In genomic region chr14:105204206-105204930, GRCh38 we compare ENCODE assay signal across 10 cellular contexts. TPM values are rescaled to one million over a fixed set of nuclear protein-coding genes. Genes with fewer than 3 reads are reported as not detected.
A peak's percentile ranks its signal among the peaks of the same experiment; 100 is the strongest.
DNase-seq lines count a peak whose midpoint lies in the region; ATAC-seq and TF ChIP-seq lines count a peak whose summit lies in the region.
"Had no signal": no experiment of that assay in that cellular context is flagged by ENCODE, and none has a peak within 500 bp of the region (broad histone marks: within the 10 kb centered on the region; RNA-seq: fewer than 3 reads in every experiment).

No MANE protein-coding gene starts in this region.

- no peak for TF ChIP-seq POLR2A in testis (IDR thresholded peaks at IDR 0.05)

- H3K27me3 ChIP-seq in MG63 (no peaks in the 10 kb centered on the region), testis (no peaks in the 10 kb centered on the region)

- H3K9me3 ChIP-seq in MG63 (no peaks in the 10 kb centered on the region), testis (no peaks in the 10 kb centered on the region)

- H3K4me1 Mint-ChIP-seq in activated T-cell treated with anti-CD3 and anti-CD28 coated beads, Interleukin-2, amount 50 U/mL, for 72 hours (ENCODE audit: low read depth): peaks cover 15% of the 10 kb centered on the region
- peaks cover 3% of the 10 kb centered on the region for H3K4me1 Mint-ChIP-seq in T-helper 2 cell treated with Interferon-gamma antibody and Interleukin-4, amounts not matched to agents 5 μg/mL and 100 μg/mL, for 36 hours (ENCODE audit: low read depth)

- H3K27me3 Mint-ChIP-seq in activated T-cell treated with anti-CD3 and anti-CD28 coated beads, Interleukin-2, amount 50 U/mL, for 72 hours (ENCODE audit: low read depth): peaks cover 5% of the 10 kb centered on the region
- peaks cover 3% of the 10 kb centered on the region for H3K27me3 Mint-ChIP-seq in T-helper 2 cell treated with Interferon-gamma antibody and Interleukin-4, amounts not matched to agents 5 μg/mL and 100 μg/mL, for 36 hours (ENCODE audit: low read depth)

- peaks cover 15% of the 10 kb centered on the region for H3K4me1 ChIP-seq in testis

- H3K36me3 Mint-ChIP-seq in activated T-cell treated with anti-CD3 and anti-CD28 coated beads, Interleukin-2, amount 50 U/mL, for 72 hours (ENCODE audit: insufficient read depth in 2 of 2): no peaks in the 10 kb centered on the region
- H3K36me3 Mint-ChIP-seq in T-helper 2 cell treated with Interferon-gamma antibody and Interleukin-4, amounts not matched to agents 5 μg/mL and 100 μg/mL, for 36 hours (ENCODE audit: low read depth): no peaks in the 10 kb centered on the region

- H3K4me3 Mint-ChIP-seq in activated T-cell treated with anti-CD3 and anti-CD28 coated beads, Interleukin-2, amount 50 U/mL, for 72 hours: no peak overlapping the region
- no peak overlapping the region for H3K4me3 Mint-ChIP-seq in T-helper 2 cell treated with Interferon-gamma antibody and Interleukin-4, amounts not matched to agents 5 μg/mL and 100 μg/mL, for 36 hours

- H3K36me3 ChIP-seq in MG63 (no peaks in the 10 kb centered on the region), testis (ENCODE audit: low read depth, missing control alignments) (no peaks in the 10 kb centered on the region)

- H3K4me3 ChIP-seq in MG63 (no peak overlapping the region), testis (no peak overlapping the region)

- ATAC-seq in left lobe of liver (peak; percentile 80), GM18867 (IDR thresholded peaks at IDR 0.05; ENCODE audit: unreplicated experiment) (no peak)
- ATAC-seq in activated T-cell treated with anti-CD3 and anti-CD28 coated beads, Interleukin-2, amount 50 U/mL, for 72 hours (replicated peaks in 1 of 2): no peak

- no peak overlapping the region for H3K27ac ChIP-seq in testis

- peak; percentile 41 for DNase-seq in MG63
- peak; percentile 60 for DNase-seq in cerebellum (ENCODE audit: low spot score)
- DNase-seq in left lobe of liver (ENCODE audit: low spot score): peak; percentile 96
- DNase-seq in testis: peak; percentile 60
- no peak for DNase-seq in activated T-cell treated with anti-CD3 and anti-CD28 coated beads, Interleukin-2, amount 50 U/mL, for 72 hours
- DNase-seq in NCI-H1436 treated with DMSO at 0.1 percent for 48 hours (lab: John Stamatoyannopoulos, UW): no peak
- no peak for DNase-seq in T-helper 2 cell treated with Interferon-gamma antibody and Interleukin-4, amounts not matched to agents 5 μg/mL and 100 μg/mL, for 36 hours (ENCODE audit: low spot score)
- DNase-seq: islet precursor cell, NCI-H146 had no signal

- H3K9me3 Mint-ChIP-seq in activated T-cell treated with anti-CD3 and anti-CD28 coated beads, Interleukin-2, amount 50 U/mL, for 72 hours: no peaks in the 10 kb centered on the region
- no peaks in the 10 kb centered on the region for H3K9me3 Mint-ChIP-seq in T-helper 2 cell treated with Interferon-gamma antibody and Interleukin-4, amounts not matched to agents 5 μg/mL and 100 μg/mL, for 36 hours

- H3K27ac Mint-ChIP-seq in activated T-cell treated with anti-CD3 and anti-CD28 coated beads, Interleukin-2, amount 50 U/mL, for 72 hours: no peak overlapping the region
- no peak overlapping the region for H3K27ac Mint-ChIP-seq in T-helper 2 cell treated with Interferon-gamma antibody and Interleukin-4, amounts not matched to agents 5 μg/mL and 100 μg/mL, for 36 hours

- WGBS in testis, 2 donors: 58 to 63% methylated on average over 13 to 24 of the region's 24 CpGs

- intact Hi-C loops in testis (cut with DNase I; ENCODE audit: low total_unique reads): loop anchor here (5.0 to 10.0 kb wide), 3 partner anchors 80 to 323 kb away; partner anchors contain the start of gene TMEM121

- TF ChIP-seq CTCF in testis (IDR thresholded peaks at IDR 0.05): no peak

RNA-seq across cellular contexts. Expression of gene NUDT14, which starts 23.3 kb away (rescaled TPM):
- total RNA-seq in MG63 (2014; rRNA removed; shearing (Covaris generic); ENCODE audit: low replicate concordance): 10.0 and 18.7 TPM in 2 replicates
- 9.7 TPM for total RNA-seq in cerebellum
- total RNA-seq in left lobe of liver: 11.5 TPM
- total RNA-seq in testis: 10 to 100 TPM; 22.0 to 40.0 TPM
- 28.1 TPM for polyA plus RNA-seq in testis (ENCODE audit: insufficient read depth, low read depth, low replicate concordance)
- 10 to 100 TPM; 13.3 to 18.2 TPM for total RNA-seq in activated T-cell treated with anti-CD3 and anti-CD28 coated beads, Interleukin-2, amount 50 U/mL, for 72 hours

RNA-seq across cellular contexts. Expression of gene JAG2, which starts 35.8 kb away (rescaled TPM):
- 3.1 and 12.4 TPM in 2 replicates for total RNA-seq in MG63 (2014; rRNA removed; shearing (Covaris generic); ENCODE audit: low replicate concordance)
- 16.8 TPM for total RNA-seq in cerebellum
- 1.3 TPM for total RNA-seq in left lobe of liver
- 10 to 100 TPM; 20.4 to 21.3 TPM for total RNA-seq in testis
- polyA plus RNA-seq in testis (ENCODE audit: insufficient read depth, low read depth, low replicate concordance): 12.9 TPM
- total RNA-seq in activated T-cell treated with anti-CD3 and anti-CD28 coated beads, Interleukin-2, amount 50 U/mL, for 72 hours: 1 to 10 TPM; 3.1 to 5.4 TPM

RNA-seq across cellular contexts. Expression of gene BTBD6, which starts 44.0 kb away (rescaled TPM):
- 21.3 and 25.1 TPM in 2 replicates for total RNA-seq in MG63 (2014; rRNA removed; shearing (Covaris generic); ENCODE audit: low replicate concordance)
- total RNA-seq in cerebellum (25.7 TPM), left lobe of liver (20.3 TPM), testis (10 to 100 TPM; 84.1 to 97.6 TPM)
- polyA plus RNA-seq in testis (ENCODE audit: insufficient read depth, low read depth, low replicate concordance): 120 TPM
- 10 to 100 TPM; 25.8 to 28.8 TPM for total RNA-seq in activated T-cell treated with anti-CD3 and anti-CD28 coated beads, Interleukin-2, amount 50 U/mL, for 72 hours

Comparison
In these comparisons a context has a peak if more than half of its experiments do, and no peak if none do; other contexts are left out.
1. DNase-seq: peak in MG63 (single experiment), cerebellum (single experiment), left lobe of liver (single experiment) and testis (single experiment); none in activated T-cell treated with anti-CD3 and anti-CD28 coated beads, Interleukin-2, amount 50 U/mL, for 72 hours (0 of 2), NCI-H1436 treated with DMSO at 0.1 percent for 48 hours (single experiment) and T-helper 2 cell treated with Interferon-gamma antibody and Interleukin-4, amounts not matched to agents 5 μg/mL and 100 μg/mL, for 36 hours (single experiment).